1 cellular context compared by ENCODE assay signal in the genomic region with DNA sequence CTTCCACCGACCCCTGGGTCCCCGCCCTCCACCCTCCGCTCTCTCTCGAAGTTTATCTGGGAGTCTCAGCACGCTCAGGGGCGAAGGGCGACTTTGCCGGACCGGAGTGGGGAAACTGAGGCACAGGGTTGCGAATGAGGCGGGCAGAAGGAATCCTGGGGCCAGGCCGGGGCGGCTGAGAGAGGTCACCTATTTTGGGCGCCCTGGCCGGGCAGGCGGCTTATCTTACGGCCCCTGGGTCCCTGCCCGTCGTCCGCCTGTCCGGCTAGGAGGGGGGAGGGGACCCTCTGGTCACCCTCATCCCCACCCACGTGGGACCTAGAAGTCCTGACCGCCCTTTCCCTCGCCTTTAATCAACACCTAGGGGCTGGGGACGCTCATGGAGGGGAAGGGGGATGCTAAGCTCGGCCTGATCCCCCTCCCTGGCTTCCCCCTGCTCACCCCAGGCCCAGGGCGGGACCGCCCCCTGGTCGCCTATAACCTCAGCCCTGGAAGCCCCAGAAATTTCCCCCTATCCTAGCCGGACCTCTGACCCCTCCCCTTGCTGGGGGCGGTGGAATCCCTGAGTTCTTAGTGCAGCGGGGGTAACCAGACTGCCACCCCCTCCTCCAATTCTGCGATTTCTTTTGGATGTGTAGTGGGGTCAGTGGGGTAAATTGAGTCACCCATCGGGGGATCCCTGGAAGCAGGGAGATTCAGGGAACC.
A peak's percentile ranks its signal among the peaks of the same experiment; 100 is the strongest.
TF ChIP-seq lines count a peak whose summit lies in the region.

No MANE protein-coding gene starts in this region.

TF ChIP-seq in HepG2, 621 proteins besides CTCF, POLR2A, EP300 and RAD21 (continued from another document and continues in another):
- TF ChIP-seq, protein P1, sequence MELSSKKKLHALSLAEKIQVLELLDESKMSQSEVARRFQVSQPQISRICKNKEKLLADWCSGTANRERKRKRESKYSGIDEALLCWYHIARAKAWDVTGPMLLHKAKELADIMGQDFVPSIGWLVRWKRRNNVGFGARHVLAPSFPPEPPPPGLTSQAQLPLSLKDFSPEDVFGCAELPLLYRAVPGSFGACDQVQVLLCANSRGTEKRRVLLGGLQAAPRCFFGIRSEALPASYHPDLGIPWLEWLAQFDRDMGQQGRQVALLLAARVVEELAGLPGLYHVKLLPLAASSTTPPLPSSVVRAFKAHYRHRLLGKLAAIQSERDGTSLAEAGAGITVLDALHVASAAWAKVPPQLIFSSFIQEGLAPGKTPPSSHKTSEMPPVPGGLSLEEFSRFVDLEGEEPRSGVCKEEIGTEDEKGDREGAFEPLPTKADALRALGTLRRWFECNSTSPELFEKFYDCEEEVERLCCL (CRISPR knock-in tag; IDR thresholded peaks at IDR 0.05; ENCODE audit: borderline replicate concordance), result no peak
- TF ChIP-seq ZNF776 (CRISPR knock-in tag; IDR thresholded peaks at IDR 0.05) (no peak), AGO1 (IDR thresholded peaks at IDR 0.05; ENCODE audit: low read depth, low read length, poor library complexity, severe bottlenecking) (no peak), RFX3 (CRISPR knock-in tag; IDR thresholded peaks at IDR 0.05) (no peak), ZNF430 (CRISPR knock-in tag; IDR thresholded peaks at IDR 0.05) (no peak), FIP1L1 (IDR thresholded peaks at IDR 0.05; ENCODE audit: borderline replicate concordance, insufficient read depth, low read depth, low read length) (no peak), YEATS2 (CRISPR knock-in tag; IDR thresholded peaks at IDR 0.05; ENCODE audit: borderline replicate concordance) (no peak), ZNF564 (CRISPR knock-in tag; IDR thresholded peaks at IDR 0.05) (no peak), ZNF33A (CRISPR knock-in tag; IDR thresholded peaks at IDR 0.05; ENCODE audit: borderline replicate concordance) (no peak), ZNF263 (CRISPR knock-in tag; IDR thresholded peaks at IDR 0.05) (peak; percentile 77), POLR2G (IDR thresholded peaks at IDR 0.05; ENCODE audit: low read depth, low read length) (no peak), ZNF546 (CRISPR knock-in tag; conservative IDR thresholded peaks at IDR 0.05) (no peak), ZNF251 (CRISPR knock-in tag; IDR thresholded peaks at IDR 0.05) (no peak), SATB2 (CRISPR knock-in tag; IDR thresholded peaks at IDR 0.05) (no peak), TRIM24 (CRISPR knock-in tag; IDR thresholded peaks at IDR 0.05) (no peak), PCBP1 (IDR thresholded peaks at IDR 0.05; ENCODE audit: borderline replicate concordance, low read depth, low read length) (no peak), ZNF530 (CRISPR knock-in tag; IDR thresholded peaks at IDR 0.05; ENCODE audit: low read depth) (no peak), ZFYVE20 (CRISPR knock-in tag; IDR thresholded peaks at IDR 0.05; ENCODE audit: borderline replicate concordance, low read depth) (no peak), RXRB (CRISPR knock-in tag; IDR thresholded peaks at IDR 0.05; ENCODE audit: borderline replicate concordance) (no peak), GFI1 (CRISPR knock-in tag; IDR thresholded peaks at IDR 0.05; ENCODE audit: borderline replicate concordance) (no peak), NFYC (CRISPR knock-in tag; IDR thresholded peaks at IDR 0.05) (no peak), NBN (conservative IDR thresholded peaks at IDR 0.05) (no peak), SP1 (IDR thresholded peaks at IDR 0.05) (no peak), SP1 (CRISPR knock-in tag; IDR thresholded peaks at IDR 0.05) (no peak), ZNF670 (CRISPR knock-in tag; IDR thresholded peaks at IDR 0.05; ENCODE audit: borderline replicate concordance) (no peak), AGO2 (optimal IDR thresholded peaks at IDR 0.05; ENCODE audit: low read depth, low read length) (peak; percentile 16), GABPA (IDR thresholded peaks at IDR 0.05; ENCODE audit: low read depth, low read length) (no peak), GABPA (CRISPR knock-in tag; IDR thresholded peaks at IDR 0.05; ENCODE audit: low read depth) (no peak), CCDC6 (CRISPR knock-in tag; IDR thresholded peaks at IDR 0.05) (no peak), RCOR2 (CRISPR knock-in tag; IDR thresholded peaks at IDR 0.05) (no peak), ZNF83 (CRISPR knock-in tag; IDR thresholded peaks at IDR 0.05; ENCODE audit: borderline replicate concordance) (no peak), ZSCAN22 (CRISPR knock-in tag; IDR thresholded peaks at IDR 0.05) (no peak), ZNF230 (CRISPR knock-in tag; IDR thresholded peaks at IDR 0.05) (no peak), ZNF30 (CRISPR knock-in tag; IDR thresholded peaks at IDR 0.05) (no peak)
- TF ChIP-seq, protein P2, sequence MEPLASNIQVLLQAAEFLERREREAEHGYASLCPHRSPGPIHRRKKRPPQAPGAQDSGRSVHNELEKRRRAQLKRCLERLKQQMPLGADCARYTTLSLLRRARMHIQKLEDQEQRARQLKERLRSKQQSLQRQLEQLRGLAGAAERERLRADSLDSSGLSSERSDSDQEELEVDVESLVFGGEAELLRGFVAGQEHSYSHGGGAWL (CRISPR knock-in tag; IDR thresholded peaks at IDR 0.05), result peak; percentile 38; the same call in 1 of the 2 replicates
- TF ChIP-seq, protein P3, sequence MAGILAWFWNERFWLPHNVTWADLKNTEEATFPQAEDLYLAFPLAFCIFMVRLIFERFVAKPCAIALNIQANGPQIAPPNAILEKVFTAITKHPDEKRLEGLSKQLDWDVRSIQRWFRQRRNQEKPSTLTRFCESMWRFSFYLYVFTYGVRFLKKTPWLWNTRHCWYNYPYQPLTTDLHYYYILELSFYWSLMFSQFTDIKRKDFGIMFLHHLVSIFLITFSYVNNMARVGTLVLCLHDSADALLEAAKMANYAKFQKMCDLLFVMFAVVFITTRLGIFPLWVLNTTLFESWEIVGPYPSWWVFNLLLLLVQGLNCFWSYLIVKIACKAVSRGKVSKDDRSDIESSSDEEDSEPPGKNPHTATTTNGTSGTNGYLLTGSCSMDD (CRISPR knock-in tag; IDR thresholded peaks at IDR 0.05), result no peak
- TF ChIP-seq, protein P4, sequence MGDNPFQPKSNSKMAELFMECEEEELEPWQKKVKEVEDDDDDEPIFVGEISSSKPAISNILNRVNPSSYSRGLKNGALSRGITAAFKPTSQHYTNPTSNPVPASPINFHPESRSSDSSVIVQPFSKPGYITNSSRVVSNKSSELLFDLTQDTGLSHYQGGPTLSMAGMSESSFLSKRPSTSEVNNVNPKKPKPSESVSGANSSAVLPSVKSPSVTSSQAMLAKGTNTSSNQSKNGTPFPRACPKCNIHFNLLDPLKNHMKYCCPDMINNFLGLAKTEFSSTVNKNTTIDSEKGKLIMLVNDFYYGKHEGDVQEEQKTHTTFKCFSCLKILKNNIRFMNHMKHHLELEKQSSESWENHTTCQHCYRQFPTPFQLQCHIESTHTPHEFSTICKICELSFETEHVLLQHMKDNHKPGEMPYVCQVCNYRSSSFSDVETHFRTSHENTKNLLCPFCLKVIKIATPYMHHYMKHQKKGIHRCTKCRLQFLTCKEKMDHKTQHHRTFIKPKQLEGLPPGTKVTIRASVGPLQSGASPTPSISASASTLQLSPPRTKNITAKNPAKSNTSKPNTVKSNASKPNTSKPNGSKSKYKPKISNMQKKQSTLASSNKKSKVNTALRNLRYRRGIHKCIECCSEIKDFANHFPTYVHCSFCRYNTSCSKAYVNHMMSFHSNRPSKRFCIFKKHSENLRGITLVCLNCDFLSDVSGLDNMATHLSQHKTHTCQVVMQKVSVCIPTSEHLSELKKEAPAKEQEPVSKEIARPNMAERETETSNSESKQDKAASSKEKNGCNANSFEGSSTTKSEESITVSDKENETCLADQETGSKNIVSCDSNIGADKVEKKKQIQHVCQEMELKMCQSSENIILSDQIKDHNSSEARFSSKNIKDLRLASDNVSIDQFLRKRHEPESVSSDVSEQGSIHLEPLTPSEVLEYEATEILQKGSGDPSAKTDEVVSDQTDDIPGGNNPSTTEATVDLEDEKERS (CRISPR knock-in tag; IDR thresholded peaks at IDR 0.05), result no peak
- TF ChIP-seq, protein P5, sequence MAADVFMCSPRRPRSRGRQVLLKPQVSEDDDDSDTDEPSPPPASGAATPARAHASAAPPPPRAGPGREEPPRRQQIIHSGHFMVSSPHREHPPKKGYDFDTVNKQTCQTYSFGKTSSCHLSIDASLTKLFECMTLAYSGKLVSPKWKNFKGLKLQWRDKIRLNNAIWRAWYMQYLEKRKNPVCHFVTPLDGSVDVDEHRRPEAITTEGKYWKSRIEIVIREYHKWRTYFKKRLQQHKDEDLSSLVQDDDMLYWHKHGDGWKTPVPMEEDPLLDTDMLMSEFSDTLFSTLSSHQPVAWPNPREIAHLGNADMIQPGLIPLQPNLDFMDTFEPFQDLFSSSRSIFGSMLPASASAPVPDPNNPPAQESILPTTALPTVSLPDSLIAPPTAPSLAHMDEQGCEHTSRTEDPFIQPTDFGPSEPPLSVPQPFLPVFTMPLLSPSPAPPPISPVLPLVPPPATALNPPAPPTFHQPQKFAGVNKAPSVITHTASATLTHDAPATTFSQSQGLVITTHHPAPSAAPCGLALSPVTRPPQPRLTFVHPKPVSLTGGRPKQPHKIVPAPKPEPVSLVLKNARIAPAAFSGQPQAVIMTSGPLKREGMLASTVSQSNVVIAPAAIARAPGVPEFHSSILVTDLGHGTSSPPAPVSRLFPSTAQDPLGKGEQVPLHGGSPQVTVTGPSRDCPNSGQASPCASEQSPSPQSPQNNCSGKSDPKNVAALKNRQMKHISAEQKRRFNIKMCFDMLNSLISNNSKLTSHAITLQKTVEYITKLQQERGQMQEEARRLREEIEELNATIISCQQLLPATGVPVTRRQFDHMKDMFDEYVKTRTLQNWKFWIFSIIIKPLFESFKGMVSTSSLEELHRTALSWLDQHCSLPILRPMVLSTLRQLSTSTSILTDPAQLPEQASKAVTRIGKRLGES (CRISPR knock-in tag; IDR thresholded peaks at IDR 0.05; ENCODE audit: borderline replicate concordance), result no peak
- TF ChIP-seq, protein P6, sequence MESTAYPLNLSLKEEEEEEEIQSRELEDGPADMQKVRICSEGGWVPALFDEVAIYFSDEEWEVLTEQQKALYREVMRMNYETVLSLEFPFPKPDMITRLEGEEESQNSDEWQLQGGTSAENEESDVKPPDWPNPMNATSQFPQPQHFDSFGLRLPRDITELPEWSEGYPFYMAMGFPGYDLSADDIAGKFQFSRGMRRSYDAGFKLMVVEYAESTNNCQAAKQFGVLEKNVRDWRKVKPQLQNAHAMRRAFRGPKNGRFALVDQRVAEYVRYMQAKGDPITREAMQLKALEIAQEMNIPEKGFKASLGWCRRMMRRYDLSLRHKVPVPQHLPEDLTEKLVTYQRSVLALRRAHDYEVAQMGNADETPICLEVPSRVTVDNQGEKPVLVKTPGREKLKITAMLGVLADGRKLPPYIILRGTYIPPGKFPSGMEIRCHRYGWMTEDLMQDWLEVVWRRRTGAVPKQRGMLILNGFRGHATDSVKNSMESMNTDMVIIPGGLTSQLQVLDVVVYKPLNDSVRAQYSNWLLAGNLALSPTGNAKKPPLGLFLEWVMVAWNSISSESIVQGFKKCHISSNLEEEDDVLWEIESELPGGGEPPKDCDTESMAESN (CRISPR knock-in tag; conservative IDR thresholded peaks at IDR 0.05), result no peak
- TF ChIP-seq, protein P7, sequence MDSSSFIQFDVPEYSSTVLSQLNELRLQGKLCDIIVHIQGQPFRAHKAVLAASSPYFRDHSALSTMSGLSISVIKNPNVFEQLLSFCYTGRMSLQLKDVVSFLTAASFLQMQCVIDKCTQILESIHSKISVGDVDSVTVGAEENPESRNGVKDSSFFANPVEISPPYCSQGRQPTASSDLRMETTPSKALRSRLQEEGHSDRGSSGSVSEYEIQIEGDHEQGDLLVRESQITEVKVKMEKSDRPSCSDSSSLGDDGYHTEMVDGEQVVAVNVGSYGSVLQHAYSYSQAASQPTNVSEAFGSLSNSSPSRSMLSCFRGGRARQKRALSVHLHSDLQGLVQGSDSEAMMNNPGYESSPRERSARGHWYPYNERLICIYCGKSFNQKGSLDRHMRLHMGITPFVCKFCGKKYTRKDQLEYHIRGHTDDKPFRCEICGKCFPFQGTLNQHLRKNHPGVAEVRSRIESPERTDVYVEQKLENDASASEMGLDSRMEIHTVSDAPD (CRISPR knock-in tag; IDR thresholded peaks at IDR 0.05), result no peak
- TF ChIP-seq, protein P8, sequence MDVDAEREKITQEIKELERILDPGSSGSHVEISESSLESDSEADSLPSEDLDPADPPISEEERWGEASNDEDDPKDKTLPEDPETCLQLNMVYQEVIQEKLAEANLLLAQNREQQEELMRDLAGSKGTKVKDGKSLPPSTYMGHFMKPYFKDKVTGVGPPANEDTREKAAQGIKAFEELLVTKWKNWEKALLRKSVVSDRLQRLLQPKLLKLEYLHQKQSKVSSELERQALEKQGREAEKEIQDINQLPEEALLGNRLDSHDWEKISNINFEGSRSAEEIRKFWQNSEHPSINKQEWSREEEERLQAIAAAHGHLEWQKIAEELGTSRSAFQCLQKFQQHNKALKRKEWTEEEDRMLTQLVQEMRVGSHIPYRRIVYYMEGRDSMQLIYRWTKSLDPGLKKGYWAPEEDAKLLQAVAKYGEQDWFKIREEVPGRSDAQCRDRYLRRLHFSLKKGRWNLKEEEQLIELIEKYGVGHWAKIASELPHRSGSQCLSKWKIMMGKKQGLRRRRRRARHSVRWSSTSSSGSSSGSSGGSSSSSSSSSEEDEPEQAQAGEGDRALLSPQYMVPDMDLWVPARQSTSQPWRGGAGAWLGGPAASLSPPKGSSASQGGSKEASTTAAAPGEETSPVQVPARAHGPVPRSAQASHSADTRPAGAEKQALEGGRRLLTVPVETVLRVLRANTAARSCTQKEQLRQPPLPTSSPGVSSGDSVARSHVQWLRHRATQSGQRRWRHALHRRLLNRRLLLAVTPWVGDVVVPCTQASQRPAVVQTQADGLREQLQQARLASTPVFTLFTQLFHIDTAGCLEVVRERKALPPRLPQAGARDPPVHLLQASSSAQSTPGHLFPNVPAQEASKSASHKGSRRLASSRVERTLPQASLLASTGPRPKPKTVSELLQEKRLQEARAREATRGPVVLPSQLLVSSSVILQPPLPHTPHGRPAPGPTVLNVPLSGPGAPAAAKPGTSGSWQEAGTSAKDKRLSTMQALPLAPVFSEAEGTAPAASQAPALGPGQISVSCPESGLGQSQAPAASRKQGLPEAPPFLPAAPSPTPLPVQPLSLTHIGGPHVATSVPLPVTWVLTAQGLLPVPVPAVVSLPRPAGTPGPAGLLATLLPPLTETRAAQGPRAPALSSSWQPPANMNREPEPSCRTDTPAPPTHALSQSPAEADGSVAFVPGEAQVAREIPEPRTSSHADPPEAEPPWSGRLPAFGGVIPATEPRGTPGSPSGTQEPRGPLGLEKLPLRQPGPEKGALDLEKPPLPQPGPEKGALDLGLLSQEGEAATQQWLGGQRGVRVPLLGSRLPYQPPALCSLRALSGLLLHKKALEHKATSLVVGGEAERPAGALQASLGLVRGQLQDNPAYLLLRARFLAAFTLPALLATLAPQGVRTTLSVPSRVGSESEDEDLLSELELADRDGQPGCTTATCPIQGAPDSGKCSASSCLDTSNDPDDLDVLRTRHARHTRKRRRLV (CRISPR knock-in tag; IDR thresholded peaks at IDR 0.05), result no peak
- TF ChIP-seq, protein P9, sequence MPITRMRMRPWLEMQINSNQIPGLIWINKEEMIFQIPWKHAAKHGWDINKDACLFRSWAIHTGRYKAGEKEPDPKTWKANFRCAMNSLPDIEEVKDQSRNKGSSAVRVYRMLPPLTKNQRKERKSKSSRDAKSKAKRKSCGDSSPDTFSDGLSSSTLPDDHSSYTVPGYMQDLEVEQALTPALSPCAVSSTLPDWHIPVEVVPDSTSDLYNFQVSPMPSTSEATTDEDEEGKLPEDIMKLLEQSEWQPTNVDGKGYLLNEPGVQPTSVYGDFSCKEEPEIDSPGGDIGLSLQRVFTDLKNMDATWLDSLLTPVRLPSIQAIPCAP (CRISPR knock-in tag; IDR thresholded peaks at IDR 0.05; ENCODE audit: low read depth), result no peak
- TF ChIP-seq, protein P10, sequence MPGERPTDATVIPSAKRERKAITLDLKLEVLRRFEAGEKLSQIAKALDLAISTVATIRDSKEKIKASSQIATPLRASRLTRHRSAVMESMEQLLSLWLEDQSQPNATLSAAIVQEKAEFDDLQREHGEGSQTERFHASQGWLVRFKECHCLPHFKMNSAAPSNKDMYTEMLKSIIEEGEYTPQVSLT (CRISPR knock-in tag; IDR thresholded peaks at IDR 0.05; ENCODE audit: borderline replicate concordance, low read depth), result no peak
